ENCODE assay signal across 32 cellular contexts in the genomic region with DNA sequence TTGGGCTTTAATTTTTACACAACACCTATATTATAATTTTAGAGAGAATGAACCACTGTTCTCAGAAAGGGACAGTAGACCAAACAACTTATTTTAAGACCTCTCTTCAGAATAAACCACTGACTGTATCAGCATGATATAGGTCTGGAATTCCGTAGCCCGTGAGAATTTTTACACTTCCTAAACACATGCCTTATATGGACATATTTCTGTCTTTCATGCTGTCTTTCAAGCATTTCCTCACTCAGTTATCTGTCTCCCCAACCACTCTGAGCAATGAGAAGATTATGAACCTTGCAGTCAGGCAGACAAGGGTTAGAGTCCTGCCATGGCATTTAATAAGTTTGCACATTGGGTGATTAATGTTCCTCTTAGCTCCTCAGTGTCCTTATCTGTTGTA. TPM values are rescaled to one million over a fixed set of nuclear protein-coding genes. Genes with fewer than 3 reads are reported as not detected.
DNase-seq lines count a peak whose midpoint lies in the region; ATAC-seq, FAIRE-seq and TF ChIP-seq lines count a peak whose summit lies in the region.
"Had no signal": no experiment of that assay in that cellular context is flagged by ENCODE, and none has a peak within 500 bp of the region (broad histone marks: within the 10 kb centered on the region; RNA-seq: fewer than 3 reads in every experiment).

No MANE protein-coding gene starts in this region.

- ATAC-seq in GM23338 (no peak), HG03520 (IDR thresholded peaks at IDR 0.05; ENCODE audit: unreplicated experiment) (no peak)
- no peak for ATAC-seq in naive thymus-derived CD4-positive, alpha-beta T cell
- ATAC-seq: GM12878 had no signal

- H3K36me3 Mint-ChIP-seq in GM23338 (ENCODE audit: low read depth): no peaks in the 10 kb centered on the region; the same call in 2 of the 3 replicates
- H3K36me3 Mint-ChIP-seq in astrocyte (ENCODE audit: low read depth, unreplicated experiment): no peaks in the 10 kb centered on the region
- peaks cover 2 to 43% (median 31%) of the 10 kb centered on the region in 5 donors for H3K36me3 Mint-ChIP-seq in naive thymus-derived CD4-positive, alpha-beta T cell
- H3K36me3 Mint-ChIP-seq: CD14-positive monocyte had no signal

- intact Hi-C loops in naive thymus-derived CD4-positive, alpha-beta T cell (cut with micrococcal nuclease): no loop called here
- intact Hi-C loops in vagina (cut with DNase I): loop anchor here (10.0 kb wide), 1 partner anchor 62 kb away; no protein-coding TSS in a partner anchor

- H3F3A ChIP-seq in GM23338 (replicated peaks; ENCODE audit: low read depth): no peaks in the 10 kb centered on the region

- no peak for DNase-seq in GM23338 (ENCODE audit: low spot score)
- no peak for DNase-seq in astrocyte (ENCODE audit: low read depth)
- no peak for DNase-seq in H1 (ENCODE audit: low read depth in 1 of 2, low spot score in 2 of 2)
- DNase-seq in naive thymus-derived CD4-positive, alpha-beta T cell: no peak
- no peak for DNase-seq in activated CD4-positive, alpha-beta T cell treated with anti-CD3 and anti-CD28 coated beads for 1 hour
- DNase-seq in NCI-H345 treated with DMSO at 0.1 percent for 48 hours (lab: John Stamatoyannopoulos, UW; ENCODE audit: unreplicated experiment): no peak
- no peak for DNase-seq in vagina (ENCODE audit: extremely low spot score in 2 of 2)
- DNase-seq: 8988T; ACHN; BE2C; C1 segment of cervical spinal cord; CD4-positive, alpha-beta memory T cell; CD4-positive, CD25-positive, alpha-beta regulatory T cell; CD8-positive, alpha-beta memory T cell; COR-L47; DMS 273 treated with DMSO at 0.1 percent for 48 hours; DMS153; DMS53; DMS79; DND-41; GDM1 had no signal

- H2AFZ ChIP-seq in GM23338 (peak overlapping the region; percentile 16; the same call in 1 of the 2 replicates), astrocyte (ENCODE audit: low read depth, low read length) (no peak overlapping the region), H1 (ENCODE audit: low read length) (no peak overlapping the region)

- no peak overlapping the region for H4K5ac ChIP-seq in H1 (ENCODE audit: insufficient read length, low read depth, low read length)

- WGBS in H1 (ENCODE audit: extremely low coverage in 1 of 2, insufficient coverage in 1 of 2, insufficient read length in 1 of 2, insufficient replicate concordance in 2 of 2, low coverage in 1 of 2, low lambda C conversion rate in 2 of 2, missing lambda C conversion rate in 1 of 2), 2 experiments: 85% methylated on average over 2 of the region's 2 CpGs; no CpG with 5 or more reads in 1 of the 2 experiments

- no peaks in the 10 kb centered on the region for H4K20me1 ChIP-seq in GM23338 (replicated peaks; ENCODE audit: insufficient read depth)
- H4K20me1 ChIP-seq in astrocyte (ENCODE audit: insufficient read depth, low read length): no peaks in the 10 kb centered on the region
- no peaks in the 10 kb centered on the region for H4K20me1 ChIP-seq in H1 (replicated peaks in 1 of 2; ENCODE audit: control insufficient read depth in 1 of 2, insufficient read depth in 2 of 2, low read length in 2 of 2)
- H4K20me1 ChIP-seq: BLaER1 had no signal

- H3K4me3 ChIP-seq in GM23338: no peak overlapping the region
- H3K4me3 ChIP-seq in astrocyte (ENCODE audit: insufficient read depth, low read depth, low read length): no peak overlapping the region
- H3K4me3 ChIP-seq in H1 (ENCODE audit: extremely low read depth in 1 of 4, insufficient read depth in 2 of 4, low read depth in 3 of 4, low read length in 4 of 4): no peak overlapping the region
- no peak overlapping the region for H3K4me3 ChIP-seq in naive thymus-derived CD4-positive, alpha-beta T cell (ENCODE audit: low read length)
- H3K4me3 ChIP-seq in vagina: no peak overlapping the region
- H3K4me3 ChIP-seq: BLaER1, GM12878 had no signal

- H3K56ac ChIP-seq in H1 (replicated peaks; ENCODE audit: insufficient read length, low read depth, low read length): no peak overlapping the region

- POLR2A ChIA-PET in H1 (lab: Charles Lee; ENCODE audit: partially characterized antibody): no interaction called here
- POLR2A ChIA-PET in naive thymus-derived CD4-positive, alpha-beta T cell (lab: Charles Lee): interaction anchor here (0.8 to 1.6 kb wide), 3 partner anchors 10 to 57 kb away, joined by 3 to 6 read pairs (median 5); no protein-coding TSS in a partner anchor

- TF ChIP-seq POLR2A in H1 (IDR thresholded peaks at IDR 0.05; ENCODE audit: control extremely low read depth in 1 of 2, low read depth in 2 of 2, low read length in 2 of 2) (no peak), vagina (IDR thresholded peaks at IDR 0.05) (no peak)

- peaks cover 5% of the 10 kb centered on the region; the same call in 1 of the 2 replicates for H3K9me2 ChIP-seq in GM23338 (ENCODE audit: insufficient read depth)

- H2AK5ac ChIP-seq in H1 (ENCODE audit: low read depth, low read length): no peak overlapping the region

- no peak overlapping the region for H2BK120ac ChIP-seq in H1 (replicated peaks; ENCODE audit: low read depth, low read length)

- TF ChIP-seq CTCF in GM23338 (conservative IDR thresholded peaks at IDR 0.05; ENCODE audit: low read depth in 2 of 2) (no peak), astrocyte (IDR thresholded peaks at IDR 0.05; ENCODE audit: insufficient read depth, low read depth, low read length) (no peak), H1 (IDR thresholded peaks at IDR 0.05; ENCODE audit: control extremely low read depth in 1 of 3, insufficient read depth in 1 of 3, low read depth in 1 of 3, low read length in 3 of 3) (no peak), vagina (IDR thresholded peaks at IDR 0.05) (no peak)

- H3K27me3 Mint-ChIP-seq in GM23338 (ENCODE audit: insufficient read depth, low read depth, poor library complexity): peaks cover 2% of the 10 kb centered on the region
- H3K27me3 Mint-ChIP-seq in astrocyte (ENCODE audit: low read depth, unreplicated experiment): peaks cover 2% of the 10 kb centered on the region
- peaks cover 0 to 5% (median 0%) of the 10 kb centered on the region in 5 donors for H3K27me3 Mint-ChIP-seq in naive thymus-derived CD4-positive, alpha-beta T cell
- H3K27me3 Mint-ChIP-seq: CD4-positive, alpha-beta memory T cell had no signal

- no peak overlapping the region for H3K23ac ChIP-seq in H1 (ENCODE audit: insufficient read length)

- H3K9ac ChIP-seq in astrocyte (ENCODE audit: low read length): no peak overlapping the region
- H3K9ac ChIP-seq in H1 (replicated peaks in 1 of 4; ENCODE audit: extremely low read depth in 1 of 4, low read depth in 3 of 4, low read length in 3 of 4): no peak overlapping the region
- H3K9ac ChIP-seq: BLaER1 had no signal

- H3K27me3 ChIP-seq in GM23338 (ENCODE audit: insufficient read depth) (no peaks in the 10 kb centered on the region), astrocyte (ENCODE audit: insufficient read depth, low read length) (no peaks in the 10 kb centered on the region), H1 (replicated peaks in 1 of 4; ENCODE audit: control insufficient read depth in 3 of 4, extremely low read depth in 1 of 4, insufficient read depth in 3 of 4, low read length in 3 of 4) (no peaks in the 10 kb centered on the region), vagina (no peaks in the 10 kb centered on the region)
- no peaks in the 10 kb centered on the region for H3K27me3 ChIP-seq in naive thymus-derived CD4-positive, alpha-beta T cell (ENCODE audit: control insufficient read depth in 2 of 2, insufficient read depth in 2 of 2, low read length in 2 of 2)
- H3K27me3 ChIP-seq: BLaER1 had no signal

- H3K4me2 ChIP-seq in GM23338 (no peak overlapping the region), astrocyte (ENCODE audit: low read length) (no peak overlapping the region), H1 (ENCODE audit: insufficient read depth in 1 of 2, low read depth in 2 of 2, low read length in 2 of 2) (no peak overlapping the region)
- H3K4me2 ChIP-seq: BLaER1 had no signal

- H3K36me3 ChIP-seq in GM23338 (ENCODE audit: insufficient read depth): no peaks in the 10 kb centered on the region
- no peaks in the 10 kb centered on the region for H3K36me3 ChIP-seq in astrocyte (ENCODE audit: insufficient read depth, low read length)
- H3K36me3 ChIP-seq in H1 (ENCODE audit: control insufficient read depth in 2 of 4, insufficient read depth in 4 of 4, low read length in 3 of 4): no peaks in the 10 kb centered on the region
- no peaks in the 10 kb centered on the region for H3K36me3 ChIP-seq in naive thymus-derived CD4-positive, alpha-beta T cell (ENCODE audit: control insufficient read depth in 2 of 3, insufficient read depth in 3 of 3, low read length in 3 of 3)
- no peaks in the 10 kb centered on the region for H3K36me3 ChIP-seq in vagina
- H3K36me3 ChIP-seq: BE2C, BLaER1 had no signal

- H3K4me1 Mint-ChIP-seq in GM23338: peaks cover 21% of the 10 kb centered on the region
- peaks cover 9% of the 10 kb centered on the region for H3K4me1 Mint-ChIP-seq in astrocyte (ENCODE audit: low read depth, unreplicated experiment)
- H3K4me1 Mint-ChIP-seq in naive thymus-derived CD4-positive, alpha-beta T cell: peaks cover 8 to 33% (median 21%) of the 10 kb centered on the region in 7 donors

- H3K4ac ChIP-seq in H1 (replicated peaks; ENCODE audit: insufficient read length, low read depth, low read length): no peak overlapping the region

- TF ChIP-seq EP300 in H1 (IDR thresholded peaks at IDR 0.05; ENCODE audit: borderline replicate concordance in 1 of 2, low read depth in 2 of 2, low read length in 2 of 2): no peak

- H2BK20ac ChIP-seq in H1 (ENCODE audit: low read length): no peak overlapping the region

- H3K79me2 ChIP-seq in GM23338 (replicated peaks; ENCODE audit: insufficient read depth): no peaks in the 10 kb centered on the region
- H3K79me2 ChIP-seq in astrocyte (ENCODE audit: insufficient read depth, low read length): no peaks in the 10 kb centered on the region
- H3K79me2 ChIP-seq in H1 (ENCODE audit: control insufficient read depth in 1 of 2, insufficient read depth in 2 of 2, low read length in 2 of 2): no peaks in the 10 kb centered on the region

- no peak overlapping the region for H2BK15ac ChIP-seq in H1 (ENCODE audit: low read length)

- H3K9me3 Mint-ChIP-seq in GM23338 (no peaks in the 10 kb centered on the region; the same call in 2 of the 3 replicates), astrocyte (ENCODE audit: unreplicated experiment) (no peaks in the 10 kb centered on the region)
- peaks cover 0 to 10% (median 3%) of the 10 kb centered on the region in 11 donors for H3K9me3 Mint-ChIP-seq in naive thymus-derived CD4-positive, alpha-beta T cell

- H3K4me3 Mint-ChIP-seq in GM23338 (no peak overlapping the region), astrocyte (ENCODE audit: unreplicated experiment) (no peak overlapping the region)
- peak overlapping the region in 4 of 10 donors; percentile 13 to 71 (median 64) for H3K4me3 Mint-ChIP-seq in naive thymus-derived CD4-positive, alpha-beta T cell
- H3K4me3 Mint-ChIP-seq: CD14-positive monocyte; CD4-positive, alpha-beta memory T cell; CD4-positive, CD25-positive, alpha-beta regulatory T cell; CD8-positive, alpha-beta memory T cell had no signal

- H3K23me2 ChIP-seq in H1 (ENCODE audit: low read depth, low read length): no peaks in the 10 kb centered on the region; the same call in 1 of the 2 replicates

- no peak overlapping the region for H2BK12ac ChIP-seq in H1 (ENCODE audit: low read depth, low read length)

- H4K8ac ChIP-seq in H1 (ENCODE audit: extremely low read depth, insufficient read depth, low read length): no peak overlapping the region

- CTCF ChIA-PET in H1 (lab: Charles Lee; ENCODE audit: partially characterized antibody): interaction anchor here (1.1 to 13.9 kb wide), 4 partner anchors 9 to 406 kb away, joined by 3 to 627 read pairs (median 13); no protein-coding TSS in a partner anchor
- CTCF ChIA-PET in naive thymus-derived CD4-positive, alpha-beta T cell (lab: Charles Lee): interaction anchor here (1.0 to 13.9 kb wide), 4 partner anchors 9 to 72 kb away, joined by 3 to 564 read pairs (median 8); partner anchors contain the start of gene NEUROD4

- TF ChIP-seq RAD21 in H1 (IDR thresholded peaks at IDR 0.05 in 1 of 2, conservative IDR thresholded peaks at IDR 0.05 in 1 of 2; ENCODE audit: low read depth in 2 of 2, low read length in 2 of 2): no peak

- no peaks in the 10 kb centered on the region for H3K9me3 ChIP-seq in astrocyte (ENCODE audit: insufficient read depth, low read depth, low read length)
- no peaks in the 10 kb centered on the region for H3K9me3 ChIP-seq in H1 (ENCODE audit: insufficient read depth in 2 of 2, low read depth in 1 of 2, low read length in 1 of 2)
- H3K9me3 ChIP-seq in naive thymus-derived CD4-positive, alpha-beta T cell (ENCODE audit: control insufficient read depth in 2 of 3, low read length in 3 of 3): peaks cover 0 to 3% (median 0%) of the 10 kb centered on the region in 3 experiments
- no peaks in the 10 kb centered on the region for H3K9me3 ChIP-seq in vagina
- H3K9me3 ChIP-seq: BE2C had no signal

- FAIRE-seq in astrocyte (lab: Jason Lieb, UNC): no peak
- no peak for FAIRE-seq in H1 (lab: Jason Lieb, UNC)
- FAIRE-seq: A204.1, GM12878, GM12892, GM18507 had no signal

- no peak overlapping the region for H3K14ac ChIP-seq in H1 (ENCODE audit: insufficient read length)

- H3K27ac Mint-ChIP-seq in GM23338: 0 out of 2 replicates have a peak overlapping the region, but pooled peaks have one; percentile 32
- peak overlapping the region; percentile 74 for H3K27ac Mint-ChIP-seq in astrocyte (ENCODE audit: unreplicated experiment)
- peak overlapping the region in 5 of 9 donors; percentile 42 to 75 (median 67) for H3K27ac Mint-ChIP-seq in naive thymus-derived CD4-positive, alpha-beta T cell
- H3K27ac Mint-ChIP-seq: CD14-positive monocyte; CD4-positive, alpha-beta memory T cell; CD8-positive, alpha-beta memory T cell had no signal

- H2BK5ac ChIP-seq in H1 (ENCODE audit: low read depth, low read length): no peak overlapping the region

- no peak overlapping the region for H3K18ac ChIP-seq in H1 (ENCODE audit: extremely low read depth, low read length)

- no peaks in the 10 kb centered on the region for H3K79me1 ChIP-seq in H1 (ENCODE audit: low read depth, low read length)

- no peak overlapping the region for H4K91ac ChIP-seq in H1 (replicated peaks; ENCODE audit: insufficient read length, low read length)

- H3K27ac ChIP-seq in GM23338 (ENCODE audit: low read depth) (no peak overlapping the region), astrocyte (ENCODE audit: low read depth, low read length) (no peak overlapping the region), H1 (ENCODE audit: low read depth, low read length) (no peak overlapping the region), vagina (no peak overlapping the region)
- H3K27ac ChIP-seq in naive thymus-derived CD4-positive, alpha-beta T cell (ENCODE audit: low read depth, low read length): no peak overlapping the region
- H3K27ac ChIP-seq: BLaER1 had no signal

- peaks cover 19% of the 10 kb centered on the region for H3K4me1 ChIP-seq in GM23338 (ENCODE audit: insufficient read depth)
- no peaks in the 10 kb centered on the region for H3K4me1 ChIP-seq in astrocyte (ENCODE audit: insufficient read depth, low read length)
- peaks cover 3 to 12% (median 6%) of the 10 kb centered on the region in 4 experiments; a peak in 5 of 7 replicates for H3K4me1 ChIP-seq in H1 (replicated peaks in 1 of 4; ENCODE audit: control insufficient read depth in 3 of 4, insufficient read depth in 4 of 4, low read length in 3 of 4)
- H3K4me1 ChIP-seq in naive thymus-derived CD4-positive, alpha-beta T cell (ENCODE audit: control insufficient read depth in 2 of 2, insufficient read depth in 2 of 2, low read length in 2 of 2): peaks cover 0 to 16% of the 10 kb centered on the region in 2 donors
- no peaks in the 10 kb centered on the region for H3K4me1 ChIP-seq in vagina
- H3K4me1 ChIP-seq: BE2C had no signal

RNA-seq across cellular contexts. Expression of gene NEUROD4, which starts 17.4 kb away (rescaled TPM):
- total RNA-seq in GM23338 (2014; rRNA removed; shearing (Covaris generic)): 0.07 TPM in 1 of 2 replicates, not detected in the other
- polyA plus RNA-seq in GM23338 (2016; fragmentation: Nextera tagmentation; extraction: Ambion mirVana) (0.05 and 0.13 TPM in 2 replicates), H1 (2011; rRNA removed) (not detected in 2 replicates)
- total RNA-seq in astrocyte (not detected in 2 replicates), vagina (not detected)
- total RNA-seq in H1 (2021; fragmentation: NEBNext Ultra II Directional; extraction: Animal tissue kit (Norgen Biotek cat#: 25700)): not detected in 2 replicates
- polyA plus RNA-seq in H1 (2011; cell fraction: cytosol; rRNA removed): not detected
- polyA plus RNA-seq in H1 (2011; cell fraction: nucleus; rRNA removed): not detected
- not detected in 4 replicates for polyA plus RNA-seq in H1 (2012, experiment 1 of 2)
- polyA plus RNA-seq in H1 (2012, experiment 2 of 2): not detected
- polyA plus RNA-seq in H1 (2013, experiment 1 of 2): not detected
- not detected for polyA plus RNA-seq in H1 (2013, experiment 2 of 2)
- not detected in 2 replicates for polyA minus RNA-seq in H1 (2011; rRNA and poly(A)+ RNA removed)
- polyA minus RNA-seq in H1 (2011; cell fraction: cytosol; rRNA and poly(A)+ RNA removed): not detected
- not detected for polyA minus RNA-seq in H1 (2011; cell fraction: nucleus; rRNA and poly(A)+ RNA removed)
- total RNA-seq in naive thymus-derived CD4-positive, alpha-beta T cell: under 1 TPM in 1 of 5 experiments, not detected in 4; 0.11 TPM
- polyA plus RNA-seq in naive thymus-derived CD4-positive, alpha-beta T cell: not detected
- total RNA-seq: A673; CD4-positive, CD25-positive, alpha-beta regulatory T cell; CD8-positive, alpha-beta memory T cell; Daoy; G401; GM12878 had no signal
- polyA plus RNA-seq: AG04450; CD14-positive monocyte; CD4-positive, alpha-beta memory T cell; CD4-positive, CD25-positive, alpha-beta regulatory T cell; CD8-positive, alpha-beta memory T cell had no signal

RNA-seq across cellular contexts. Expression of gene TESPA1, which starts 17.8 kb away (rescaled TPM):
- not detected in 2 replicates for total RNA-seq in GM23338 (2014; rRNA removed; shearing (Covaris generic))
- polyA plus RNA-seq in GM23338 (2016; fragmentation: Nextera tagmentation; extraction: Ambion mirVana) (0.34 TPM in 1 of 2 replicates, not detected in the other), H1 (2011; rRNA removed) (not detected in 2 replicates)
- total RNA-seq in astrocyte (0.23 and 0.55 TPM in 2 replicates), vagina (2.5 TPM)
- total RNA-seq in H1 (2021; fragmentation: NEBNext Ultra II Directional; extraction: Animal tissue kit (Norgen Biotek cat#: 25700)): not detected in 2 replicates
- not detected for polyA plus RNA-seq in H1 (2011; cell fraction: cytosol; rRNA removed)
- polyA plus RNA-seq in H1 (2011; cell fraction: nucleus; rRNA removed): 0.07 TPM
- not detected in 4 replicates for polyA plus RNA-seq in H1 (2012, experiment 1 of 2)
- not detected for polyA plus RNA-seq in H1 (2012, experiment 2 of 2)
- 0.10 TPM for polyA plus RNA-seq in H1 (2013, experiment 1 of 2)
- polyA plus RNA-seq in H1 (2013, experiment 2 of 2): 0.07 TPM
- 0.19 TPM in 1 of 2 replicates, not detected in the other for polyA minus RNA-seq in H1 (2011; rRNA and poly(A)+ RNA removed)
- not detected for polyA minus RNA-seq in H1 (2011; cell fraction: cytosol; rRNA and poly(A)+ RNA removed)
- not detected for polyA minus RNA-seq in H1 (2011; cell fraction: nucleus; rRNA and poly(A)+ RNA removed)
- 100 to 1,000 TPM; 120 to 301 (median 186) TPM for total RNA-seq in naive thymus-derived CD4-positive, alpha-beta T cell
- 100 to 1,000 TPM; 183 to 314 TPM for polyA plus RNA-seq in naive thymus-derived CD4-positive, alpha-beta T cell
- total RNA-seq: A673, G401 had no signal
- polyA plus RNA-seq: AG04450 had no signal

Comparison
In these comparisons a context has a peak if more than half of its experiments do, and no peak if none do; other contexts are left out.
1. RNA of gene TESPA1, which starts 17.8 kb away (total RNA-seq): 120 to 301 TPM in naive thymus-derived CD4-positive, alpha-beta T cell; 2.5 TPM in vagina (single experiment), 0.23 to 0.55 TPM in astrocyte, not detected in H1 and not detected in GM23338; every median in the first group is over 10 times any median in the second.
2. Peak in every context shown above with its lines, with median percentiles within 50 percentile points of each other: H3K27ac Mint-ChIP-seq.